ENCODE assay signal across 25 cellular contexts in genomic region chr4:90883519-90883918, GRCh38.
A peak's percentile ranks its signal among the peaks of the same experiment; 100 is the strongest.
DNase-seq lines count a peak whose midpoint lies in the region; ATAC-seq lines count a peak whose summit lies in the region.
"Had no signal": no experiment of that assay in that cellular context is flagged by ENCODE, and none has a peak within 500 bp of the region (broad histone marks: within the 10 kb centered on the region; RNA-seq: fewer than 3 reads in every experiment).

No MANE protein-coding gene starts in this region.

- intact Hi-C loops in posterior cingulate gyrus (cut with DNase I): no loop called here

- ATAC-seq in GM18511 (IDR thresholded peaks at IDR 0.05; ENCODE audit: unreplicated experiment) (peak; percentile 75), GM19463 (IDR thresholded peaks at IDR 0.05; ENCODE audit: unreplicated experiment) (peak; percentile 80), HG02870 (IDR thresholded peaks at IDR 0.05; ENCODE audit: unreplicated experiment) (peak; percentile 81)
- ATAC-seq: activated naive CD8-positive, alpha-beta T cell treated with anti-CD3 and anti-CD28 coated beads, Interleukin-2, amount 50 U/mL, for 24 hours; heart right ventricle; left colon; natural killer cell; SK-N-SH treated with all-trans-retinoic acid at 6 μM for 48 hours had no signal

- DNase-seq in OCI-M1 (lab: John Stamatoyannopoulos, UW) (peak; percentile 45), posterior cingulate gyrus (no peak), NAMALWA (ENCODE audit: low spot score) (no peak), NOMO-1 treated with DMSO at 0.1 percent for 48 hours (lab: John Stamatoyannopoulos, UW; ENCODE audit: unreplicated experiment) (no peak), SHP77 treated with DMSO at 0.1 percent for 48 hours (lab: John Stamatoyannopoulos, UW) (no peak)
- DNase-seq: activated CD4-positive, alpha-beta memory T cell treated with anti-CD3 and anti-CD28 coated beads, Interleukin-2, amount 10 ng/mL, durations not matched to agents 7 days and 5 days; activated CD4-positive, CD25-positive, alpha-beta regulatory T cell; activated effector memory CD4-positive, alpha-beta T cell treated with anti-CD3 and anti-CD28 coated beads, Interleukin-2, amount 50 U/mL, for 16 hours; activated naive CD8-positive, alpha-beta T cell treated with anti-CD3 and anti-CD28 coated beads, Interleukin-2, amount 50 U/mL, for 24 hours; DND-41; effector CD4-positive, alpha-beta T cell; erythroblast; foreskin fibroblast; heart right ventricle; left colon; natural killer cell; NCI-H1105; NCI-H2107; NCI-H446 treated with DMSO at 0.1 percent for 48 hours; sigmoid colon; upper lobe of left lung had no signal
